Comparison of ENCODE assay signal across 17 cellular contexts in the genomic region with DNA sequence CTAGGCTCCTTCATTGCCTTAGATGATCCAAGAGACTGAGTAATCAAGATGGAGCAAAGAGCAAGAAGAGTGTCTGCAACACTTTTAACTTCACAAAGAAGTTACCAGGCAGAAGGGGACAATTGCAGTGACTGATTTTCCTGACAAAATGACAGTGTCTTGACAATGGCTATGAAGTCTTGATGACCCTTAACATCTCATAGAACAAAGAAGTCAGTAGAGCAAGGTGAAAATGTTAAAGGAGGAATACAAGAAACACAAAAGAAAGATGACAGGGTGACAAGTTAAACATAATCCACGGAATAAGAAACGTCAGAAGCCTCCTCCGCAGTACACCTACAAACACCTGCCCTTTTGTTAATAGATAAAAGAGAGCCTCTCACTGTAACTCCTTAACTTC. TPM values are rescaled to one million over a fixed set of nuclear protein-coding genes. Genes with fewer than 3 reads are reported as not detected.
DNase-seq lines count a peak whose midpoint lies in the region; ATAC-seq and TF ChIP-seq lines count a peak whose summit lies in the region.
"Had no signal": no experiment of that assay in that cellular context is flagged by ENCODE, and none has a peak within 500 bp of the region (broad histone marks: within the 10 kb centered on the region; RNA-seq: fewer than 3 reads in every experiment).

No MANE protein-coding gene starts in this region.

- H3K36me3 ChIP-seq in GM23248 (ENCODE audit: low read depth) (no peaks in the 10 kb centered on the region), GM23338 (ENCODE audit: insufficient read depth) (no peaks in the 10 kb centered on the region), endodermal cell (ENCODE audit: control insufficient read depth, insufficient read depth, low read length) (no peaks in the 10 kb centered on the region), body of pancreas (replicated peaks in 1 of 2; ENCODE audit: insufficient read depth in 1 of 2, low read depth in 2 of 2) (no peaks in the 10 kb centered on the region), ovary (no peaks in the 10 kb centered on the region)
- H3K36me3 ChIP-seq: BE2C had no signal

- H3K4me3 ChIP-seq in GM23248, result no peak overlapping the region
- H3K4me3 ChIP-seq in GM23338, result no peak overlapping the region
- H3K4me3 ChIP-seq in endodermal cell (ENCODE audit: low read length), result peak overlapping the region; percentile 2
- no peak overlapping the region for H3K4me3 ChIP-seq in body of pancreas
- H3K4me3 ChIP-seq in ovary, result no peak overlapping the region

- no peak for TF ChIP-seq EP300 in ovary (IDR thresholded peaks at IDR 0.05)

- intact Hi-C loops in body of pancreas (cut with DNase I) (no loop called here), ovary (cut with DNase I) (no loop called here)

- peaks cover 4% of the 10 kb centered on the region; the same call in 2 of the 3 replicates for H3K4me1 Mint-ChIP-seq in GM23338
- peaks cover 38% of the 10 kb centered on the region for H3K4me1 Mint-ChIP-seq in endodermal cell
- H3K4me1 Mint-ChIP-seq: CD4-positive, CD25-positive, alpha-beta regulatory T cell had no signal

- H2AFZ ChIP-seq in GM23248 (no peak overlapping the region), GM23338 (0 out of 2 replicates have a peak overlapping the region, but pooled peaks have one; percentile 33)

- H3K9me3 Mint-ChIP-seq in GM23338 (no peaks in the 10 kb centered on the region), endodermal cell (no peaks in the 10 kb centered on the region)
- H3K9me3 Mint-ChIP-seq: CD8-positive, alpha-beta memory T cell had no signal

- no peak for TF ChIP-seq POLR2A in body of pancreas (IDR thresholded peaks at IDR 0.05)
- TF ChIP-seq POLR2A in ovary (IDR thresholded peaks at IDR 0.05), result no peak

- H3K4me1 ChIP-seq in GM23248 (ENCODE audit: insufficient read depth), result peaks cover 36% of the 10 kb centered on the region
- no peaks in the 10 kb centered on the region for H3K4me1 ChIP-seq in GM23338 (ENCODE audit: insufficient read depth)
- H3K4me1 ChIP-seq in endodermal cell (ENCODE audit: control insufficient read depth, insufficient read depth, low read length), result peaks cover 15% of the 10 kb centered on the region
- H3K4me1 ChIP-seq in body of pancreas, result no peaks in the 10 kb centered on the region
- peaks cover 11% of the 10 kb centered on the region for H3K4me1 ChIP-seq in ovary (ENCODE audit: insufficient read depth)
- H3K4me1 ChIP-seq: BE2C had no signal

- H3K36me3 Mint-ChIP-seq in GM23338 (ENCODE audit: low read depth), result no peaks in the 10 kb centered on the region
- H3K36me3 Mint-ChIP-seq in endodermal cell (ENCODE audit: low read depth), result no peaks in the 10 kb centered on the region
- H3K36me3 Mint-ChIP-seq: CD4-positive, CD25-positive, alpha-beta regulatory T cell; CD8-positive, alpha-beta memory T cell had no signal

- H4K20me1 ChIP-seq in GM23248 (ENCODE audit: insufficient read depth), result no peaks in the 10 kb centered on the region
- H4K20me1 ChIP-seq in GM23338 (replicated peaks; ENCODE audit: insufficient read depth), result no peaks in the 10 kb centered on the region

- DNase-seq in GM23248 (no peak), GM23338 (ENCODE audit: low spot score) (no peak), endodermal cell (no peak), putamen (ENCODE audit: low spot score) (peak; percentile 44), body of pancreas (no peak), ovary (no peak)
- DNase-seq: ACHN; BE2C; C1 segment of cervical spinal cord; Caco-2; CD4-positive, CD25-positive, alpha-beta regulatory T cell; CD8-positive, alpha-beta memory T cell; DMS79 treated with DMSO at 0.1 percent for 48 hours; GF-D8 had no signal

- no peak overlapping the region for H3K27ac Mint-ChIP-seq in GM23338
- no peak overlapping the region for H3K27ac Mint-ChIP-seq in endodermal cell
- H3K27ac Mint-ChIP-seq: CD8-positive, alpha-beta memory T cell had no signal

- H3K9me2 ChIP-seq in GM23248 (ENCODE audit: insufficient read depth), result 0 out of 2 replicates have a peak, but pooled peaks cover 4% of the 10 kb centered on the region
- no peaks in the 10 kb centered on the region; the same call in 1 of the 2 replicates for H3K9me2 ChIP-seq in GM23338 (ENCODE audit: insufficient read depth)

- TF ChIP-seq CTCF in GM23338 (conservative IDR thresholded peaks at IDR 0.05; ENCODE audit: low read depth in 2 of 2) (no peak), endodermal cell (conservative IDR thresholded peaks at IDR 0.05) (no peak), body of pancreas (IDR thresholded peaks at IDR 0.05) (no peak), ovary (IDR thresholded peaks at IDR 0.05) (no peak)

- no peaks in the 10 kb centered on the region for H3K27me3 Mint-ChIP-seq in GM23338 (ENCODE audit: insufficient read depth, low read depth, poor library complexity)
- no peaks in the 10 kb centered on the region for H3K27me3 Mint-ChIP-seq in endodermal cell (ENCODE audit: insufficient read depth)

- ATAC-seq in GM23338 (no peak), HG03135 (IDR thresholded peaks at IDR 0.05; ENCODE audit: unreplicated experiment) (no peak), body of pancreas (no peak), HG03439 (IDR thresholded peaks at IDR 0.05; ENCODE audit: unreplicated experiment) (no peak)

- H3K4me3 Mint-ChIP-seq in GM23338 (no peak overlapping the region), endodermal cell (no peak overlapping the region)
- H3K4me3 Mint-ChIP-seq: CD4-positive, CD25-positive, alpha-beta regulatory T cell; CD8-positive, alpha-beta memory T cell had no signal

- H3K27ac ChIP-seq in GM23248 (peak overlapping the region; percentile 38), GM23338 (ENCODE audit: low read depth) (no peak overlapping the region), endodermal cell (ENCODE audit: low read depth, low read length) (no peak overlapping the region), body of pancreas (no peak overlapping the region), ovary (no peak overlapping the region)
- H3K27ac ChIP-seq: KMS-11 had no signal

- 94 to 100% methylated on average over 3 of the region's 3 CpGs for WGBS in GM23248 (ENCODE audit: low coverage in 1 of 2, low lambda C conversion rate in 2 of 2, missing lambda C conversion rate in 2 of 2), 2 experiments
- 60% methylated on average over 2 of the region's 3 CpGs; no CpG with 5 or more reads in 1 of the 2 experiments for WGBS in endodermal cell (ENCODE audit: insufficient coverage in 1 of 2, insufficient read length in 1 of 2), 2 experiments
- WGBS in body of pancreas, 2 donors, result 40 to 53% methylated on average over 3 of the region's 3 CpGs
- 84 to 88% (median 87%) methylated on average over 3 of the region's 3 CpGs for WGBS in ovary, 3 donors

- H3K9me3 ChIP-seq in GM23248 (ENCODE audit: low read depth), result no peaks in the 10 kb centered on the region
- H3K9me3 ChIP-seq in endodermal cell (ENCODE audit: control insufficient read depth, low read length), result no peaks in the 10 kb centered on the region
- no peaks in the 10 kb centered on the region for H3K9me3 ChIP-seq in body of pancreas
- no peaks in the 10 kb centered on the region for H3K9me3 ChIP-seq in ovary
- H3K9me3 ChIP-seq: BE2C, Caco-2 had no signal

- no peaks in the 10 kb centered on the region for H3K27me3 ChIP-seq in GM23248 (replicated peaks; ENCODE audit: insufficient read depth)
- no peaks in the 10 kb centered on the region for H3K27me3 ChIP-seq in GM23338 (ENCODE audit: insufficient read depth)
- no peaks in the 10 kb centered on the region for H3K27me3 ChIP-seq in endodermal cell (ENCODE audit: control insufficient read depth, insufficient read depth, low read length, poor library complexity, severe bottlenecking)
- H3K27me3 ChIP-seq in body of pancreas, result no peaks in the 10 kb centered on the region
- no peaks in the 10 kb centered on the region for H3K27me3 ChIP-seq in ovary

- H3K9ac ChIP-seq in GM23248 (peak overlapping the region; percentile 4; the same call in 1 of the 2 replicates), endodermal cell (ENCODE audit: extremely low read depth, low read length, poor library complexity, severe bottlenecking) (no peak overlapping the region)
- H3K9ac ChIP-seq: KMS-11 had no signal

- peaks cover 13% of the 10 kb centered on the region; the same call in 1 of the 2 replicates for H3F3A ChIP-seq in GM23248 (ENCODE audit: insufficient read depth)
- H3F3A ChIP-seq in GM23338 (replicated peaks; ENCODE audit: low read depth), result no peaks in the 10 kb centered on the region

- H3K79me2 ChIP-seq in GM23248 (ENCODE audit: insufficient read depth) (no peaks in the 10 kb centered on the region), GM23338 (replicated peaks; ENCODE audit: insufficient read depth) (no peaks in the 10 kb centered on the region)

- H3K4me2 ChIP-seq in GM23248 (ENCODE audit: unreplicated experiment), result peak overlapping the region; percentile 41
- no peak overlapping the region for H3K4me2 ChIP-seq in GM23338
- H3K4me2 ChIP-seq: KMS-11 had no signal

- in situ Hi-C loops in GM23248 (cut with MboI), result no loop called here

TF ChIP-seq in GM23338, 12 proteins besides CTCF, POLR2A, EP300 and RAD21 (continues in another document):
- no peak for TF ChIP-seq CREB1 (CRISPR knock-in tag; IDR thresholded peaks at IDR 0.05; ENCODE audit: low read depth)
- no peak for TF ChIP-seq EZH2 (IDR thresholded peaks at IDR 0.05; ENCODE audit: low read depth, unreplicated experiment)
- TF ChIP-seq ZNF331 (CRISPR knock-in tag; IDR thresholded peaks at IDR 0.05; ENCODE audit: low read depth), result no peak

RNA-seq across cellular contexts. Expression of gene VCAM1, which starts 15.1 kb away (rescaled TPM):
- 1.4 and 3.8 TPM in 2 replicates for total RNA-seq in GM23248 (2014; rRNA removed; shearing (Covaris generic))
- polyA plus RNA-seq in GM23248 (2016; fragmentation: Nextera tagmentation; extraction: Ambion mirVana), result 3.0 and 3.2 TPM in 2 replicates
- not detected in 2 replicates for total RNA-seq in GM23338 (2014; rRNA removed; shearing (Covaris generic))
- 0.21 TPM in 1 of 2 replicates, not detected in the other for polyA plus RNA-seq in GM23338 (2016; fragmentation: Nextera tagmentation; extraction: Ambion mirVana)
- 1 to 10 TPM; 1.4 to 1.7 TPM for total RNA-seq in endodermal cell
- polyA plus RNA-seq in endodermal cell (2013, experiment 1 of 2), result 10.9 TPM
- 7.2 TPM for polyA plus RNA-seq in endodermal cell (2013, experiment 2 of 2)
- total RNA-seq in body of pancreas, result 10 to 100 TPM in 1 of 2 donors, 1 to 10 TPM in 1; 9.6 to 22.4 TPM
- 10 to 100 TPM; 19.0 to 52.6 (median 30.0) TPM for total RNA-seq in ovary
- 10 to 100 TPM; 47.7 to 91.4 TPM for polyA plus RNA-seq in ovary
- total RNA-seq: Caco-2; CD4-positive, CD25-positive, alpha-beta regulatory T cell had no signal
- polyA plus RNA-seq: CD4-positive, CD25-positive, alpha-beta regulatory T cell had no signal
